ENCODE assay signal across 6 cellular contexts in genomic region chr22:37635157-37635556, GRCh38. TPM values are rescaled to one million over a fixed set of nuclear protein-coding genes. Genes with fewer than 3 reads are reported as not detected.
DNase-seq lines count a peak whose midpoint lies in the region; ATAC-seq and TF ChIP-seq lines count a peak whose summit lies in the region.

No MANE protein-coding gene starts in this region.

- no peak for TF ChIP-seq POLR2A in gastroesophageal sphincter (IDR thresholded peaks at IDR 0.05)

- H3K4me3 ChIP-seq in heart right ventricle (no peak overlapping the region), right cardiac atrium (ENCODE audit: low read length) (no peak overlapping the region), gastroesophageal sphincter (no peak overlapping the region), upper lobe of right lung (no peak overlapping the region), WERI-Rb-1 (ENCODE audit: low read depth, low read length) (no peak overlapping the region)

- H3K27me3 ChIP-seq in heart right ventricle (peaks cover 0 to 7% (median 0%) of the 10 kb centered on the region in 7 donors), right cardiac atrium (ENCODE audit: control insufficient read depth, insufficient read depth) (no peaks in the 10 kb centered on the region), gastroesophageal sphincter (peaks cover 14% of the 10 kb centered on the region), upper lobe of right lung (no peaks in the 10 kb centered on the region), WERI-Rb-1 (ENCODE audit: insufficient read depth, low read depth, severe bottlenecking) (no peaks in the 10 kb centered on the region)

- H3K9me3 ChIP-seq in heart right ventricle (no peaks in the 10 kb centered on the region), right cardiac atrium (ENCODE audit: control insufficient read depth, low read length) (no peaks in the 10 kb centered on the region), gastroesophageal sphincter (no peaks in the 10 kb centered on the region), upper lobe of right lung (no peaks in the 10 kb centered on the region), WERI-Rb-1 (ENCODE audit: severe bottlenecking) (no peaks in the 10 kb centered on the region)

- no peak for TF ChIP-seq EP300 in gastroesophageal sphincter (IDR thresholded peaks at IDR 0.05)

- intact Hi-C loops in heart right ventricle (cut with DNase I), result no loop called here
- intact Hi-C loops in right cardiac atrium (cut with DNase I), result no loop called here
- intact Hi-C loops in upper lobe of right lung (cut with DNase I), result loop anchor here (10.0 kb wide), 1 partner anchor 50 kb away; the partner anchor contains the start of gene NOL12

- H3K36me3 ChIP-seq in heart right ventricle, result peaks cover 0 to 29% (median 5%) of the 10 kb centered on the region in 9 donors
- H3K36me3 ChIP-seq in gastroesophageal sphincter, result peaks cover 0 to 29% of the 10 kb centered on the region in 2 donors
- peaks cover 17% of the 10 kb centered on the region for H3K36me3 ChIP-seq in upper lobe of right lung
- H3K36me3 ChIP-seq in WERI-Rb-1, result no peaks in the 10 kb centered on the region; the same call in 1 of the 2 replicates

- DNase-seq in heart right ventricle (no peak), right cardiac atrium (no peak), upper lobe of right lung (no peak), NCI-H446 treated with DMSO at 0.1 percent for 48 hours (lab: John Stamatoyannopoulos, UW) (no peak), WERI-Rb-1 (no peak)

- peak overlapping the region in 7 of 10 donors; percentile 82 to 96 (median 86) for H3K27ac ChIP-seq in heart right ventricle
- no peak overlapping the region for H3K27ac ChIP-seq in right cardiac atrium (ENCODE audit: low read length)
- H3K27ac ChIP-seq in gastroesophageal sphincter, result peak overlapping the region in 3 of 4 donors; percentile 79 to 85 (median 80)
- peak overlapping the region; percentile 89 for H3K27ac ChIP-seq in upper lobe of right lung
- no peak overlapping the region for H3K27ac ChIP-seq in WERI-Rb-1

- TF ChIP-seq CTCF in heart right ventricle (IDR thresholded peaks at IDR 0.05) (no peak), gastroesophageal sphincter (IDR thresholded peaks at IDR 0.05) (no peak), upper lobe of right lung (IDR thresholded peaks at IDR 0.05) (no peak), WERI-Rb-1 (IDR thresholded peaks at IDR 0.05; ENCODE audit: low read depth, low read length) (no peak)

- WGBS in heart right ventricle, 2 donors, result 89% methylated on average over 7 of the region's 7 CpGs
- WGBS in right cardiac atrium, result 86% methylated on average over 7 of the region's 7 CpGs
- WGBS in gastroesophageal sphincter (ENCODE audit: low coverage in 1 of 2), 2 donors, result 94% methylated on average over 4 of the region's 7 CpGs; no CpG with 5 or more reads in 1 of the 2 donors

- peaks cover 19 to 82% (median 55%) of the 10 kb centered on the region in 9 donors for H3K4me1 ChIP-seq in heart right ventricle
- peaks cover 14% of the 10 kb centered on the region for H3K4me1 ChIP-seq in right cardiac atrium (ENCODE audit: control insufficient read depth, insufficient read depth, low read length)
- H3K4me1 ChIP-seq in gastroesophageal sphincter, result peaks cover 0 to 67% (median 41%) of the 10 kb centered on the region in 3 donors
- H3K4me1 ChIP-seq in upper lobe of right lung, result peaks cover 62% of the 10 kb centered on the region

- ATAC-seq in heart right ventricle (no peak), right cardiac atrium (no peak), gastroesophageal sphincter (no peak), upper lobe of right lung (no peak)

RNA-seq across cellular contexts. Expression of gene SH3BP1, which starts 4.3 kb away (rescaled TPM):
- 1 to 10 TPM in 8 of 10 donors, under 1 TPM in 2; 0.50 to 9.3 (median 2.7) TPM for total RNA-seq in heart right ventricle
- 1 to 10 TPM; 1.4 to 1.5 TPM for polyA plus RNA-seq in heart right ventricle
- 1 to 10 TPM; 1.9 to 4.8 (median 3.1) TPM for total RNA-seq in right cardiac atrium
- polyA plus RNA-seq in right cardiac atrium, result 1.4 TPM
- total RNA-seq in gastroesophageal sphincter, result 1 to 10 TPM; 2.9 to 4.9 (median 3.2) TPM
- 28.3 TPM for total RNA-seq in upper lobe of right lung

RNA-seq across cellular contexts. Expression of gene PDXP, which starts 23.4 kb away (rescaled TPM):
- total RNA-seq in heart right ventricle (10 to 100 TPM; 16.6 to 29.9 (median 21.2) TPM), right cardiac atrium (10 to 100 TPM; 18.6 to 21.7 (median 20.4) TPM), gastroesophageal sphincter (10 to 100 TPM in 3 of 4 donors, 1 to 10 TPM in 1; 9.2 to 19.3 (median 17.2) TPM), upper lobe of right lung (6.1 TPM)
- polyA plus RNA-seq in heart right ventricle (10 to 100 TPM in 1 of 2 donors, 1 to 10 TPM in 1; 5.3 to 26.9 TPM), right cardiac atrium (21.0 TPM)

RNA-seq across cellular contexts. Expression of gene GGA1, which starts 26.5 kb away (rescaled TPM):
- 10 to 100 TPM; 22.9 to 32.6 (median 25.4) TPM for total RNA-seq in heart right ventricle
- polyA plus RNA-seq in heart right ventricle, result 10 to 100 TPM; 31.0 to 39.7 TPM
- 10 to 100 TPM; 23.3 to 29.0 (median 26.0) TPM for total RNA-seq in right cardiac atrium
- 27.2 TPM for polyA plus RNA-seq in right cardiac atrium
- 10 to 100 TPM; 37.8 to 46.5 (median 39.1) TPM for total RNA-seq in gastroesophageal sphincter
- total RNA-seq in upper lobe of right lung, result 64.4 TPM

RNA-seq across cellular contexts. Expression of gene LGALS1, which starts 40.3 kb away (rescaled TPM):
- 1,000 to 10,000 TPM in 2 of 10 donors, 100 to 1,000 TPM in 8; 651 to 1,550 (median 786) TPM for total RNA-seq in heart right ventricle
- polyA plus RNA-seq in heart right ventricle, result 1,000 to 10,000 TPM; 1,777 to 4,200 TPM
- 100 to 1,000 TPM; 438 to 693 (median 551) TPM for total RNA-seq in right cardiac atrium
- polyA plus RNA-seq in right cardiac atrium, result 1,338 TPM
- 1,000 to 10,000 TPM in 3 of 4 donors, 100 to 1,000 TPM in 1; 747 to 1,092 (median 1,059) TPM for total RNA-seq in gastroesophageal sphincter
- 340 TPM for total RNA-seq in upper lobe of right lung

RNA-seq across cellular contexts. Expression of gene NOL12, which starts 51.0 kb away (rescaled TPM):
- total RNA-seq in heart right ventricle (10 to 100 TPM; 10.8 to 16.8 (median 12.7) TPM), right cardiac atrium (10 to 100 TPM; 13.5 to 16.4 (median 14.4) TPM), gastroesophageal sphincter (10 to 100 TPM; 16.3 to 29.1 (median 20.2) TPM), upper lobe of right lung (21.6 TPM)
- polyA plus RNA-seq in heart right ventricle (10 to 100 TPM; 19.6 to 35.3 TPM), right cardiac atrium (16.3 TPM)

Comparison
In these comparisons a context has a peak if more than half of its experiments do, and no peak if none do; other contexts are left out.
1. H3K27ac ChIP-seq: peak in heart right ventricle (7 of 10), gastroesophageal sphincter (3 of 4) and upper lobe of right lung (single experiment); none in right cardiac atrium (single experiment) and WERI-Rb-1 (single experiment).